In genomic region chr19:15643387-15643786, GRCh38 we compare ENCODE assay signal across 1 cellular context.
TF ChIP-seq lines count a peak whose summit lies in the region.

No MANE protein-coding gene starts in this region.

TF ChIP-seq in HepG2, 621 proteins besides CTCF, POLR2A, EP300 and RAD21 (continued from another document):
- TF ChIP-seq ZFX (CRISPR knock-in tag; IDR thresholded peaks at IDR 0.05; ENCODE audit: low read depth) (peak; percentile 50), ZSCAN29 (CRISPR knock-in tag; conservative IDR thresholded peaks at IDR 0.05) (no peak), ZSCAN12 (CRISPR knock-in tag; IDR thresholded peaks at IDR 0.05) (no peak), ZNF484 (CRISPR knock-in tag; IDR thresholded peaks at IDR 0.05; ENCODE audit: borderline replicate concordance, low read depth) (no peak), ZNF280B (CRISPR knock-in tag; IDR thresholded peaks at IDR 0.05; ENCODE audit: borderline replicate concordance) (no peak), SPEN (CRISPR knock-in tag; IDR thresholded peaks at IDR 0.05; ENCODE audit: low read depth) (peak; percentile 56; the same call in 1 of the 2 replicates), HBP1 (CRISPR knock-in tag; IDR thresholded peaks at IDR 0.05; ENCODE audit: low read depth) (no peak), JUND (CRISPR knock-in tag; IDR thresholded peaks at IDR 0.05) (no peak), PLSCR1 (CRISPR knock-in tag; IDR thresholded peaks at IDR 0.05; ENCODE audit: borderline replicate concordance) (no peak), POLR2G (IDR thresholded peaks at IDR 0.05; ENCODE audit: low read depth, low read length) (no peak), ZNF510 (CRISPR knock-in tag; IDR thresholded peaks at IDR 0.05; ENCODE audit: low read depth) (no peak), ZNF597 (CRISPR knock-in tag; IDR thresholded peaks at IDR 0.05) (no peak), GATAD1 (CRISPR knock-in tag; IDR thresholded peaks at IDR 0.05) (no peak), NFATC3 (CRISPR knock-in tag; IDR thresholded peaks at IDR 0.05) (no peak), JUN (CRISPR knock-in tag; IDR thresholded peaks at IDR 0.05) (no peak), HIVEP1 (CRISPR knock-in tag; IDR thresholded peaks at IDR 0.05) (no peak), ZBTB26 (CRISPR knock-in tag; IDR thresholded peaks at IDR 0.05; ENCODE audit: borderline replicate concordance) (no peak), SKIL (CRISPR knock-in tag; IDR thresholded peaks at IDR 0.05; ENCODE audit: borderline replicate concordance) (peak; percentile 57; the same call in 1 of the 2 replicates), RXRA (CRISPR knock-in tag; IDR thresholded peaks at IDR 0.05) (no peak), PAF1 (CRISPR knock-in tag; IDR thresholded peaks at IDR 0.05) (no peak), CCDC6 (CRISPR knock-in tag; IDR thresholded peaks at IDR 0.05) (no peak), RNF2 (conservative IDR thresholded peaks at IDR 0.05; ENCODE audit: low read depth) (no peak), ATF3 (CRISPR knock-in tag; IDR thresholded peaks at IDR 0.05) (no peak), HES4 (CRISPR knock-in tag; IDR thresholded peaks at IDR 0.05; ENCODE audit: borderline replicate concordance) (no peak), ZBTB39 (CRISPR knock-in tag; IDR thresholded peaks at IDR 0.05) (no peak), IRF1 (CRISPR knock-in tag; IDR thresholded peaks at IDR 0.05; ENCODE audit: low read depth) (no peak), ZNF768 (CRISPR knock-in tag; IDR thresholded peaks at IDR 0.05) (no peak), MEF2D (CRISPR knock-in tag; IDR thresholded peaks at IDR 0.05) (no peak), HMGXB3 (CRISPR knock-in tag; IDR thresholded peaks at IDR 0.05; ENCODE audit: borderline replicate concordance) (no peak), ZXDC (CRISPR knock-in tag; IDR thresholded peaks at IDR 0.05) (no peak), BCL6 (CRISPR knock-in tag; IDR thresholded peaks at IDR 0.05) (peak; percentile 18; the same call in 1 of the 2 replicates)
TF ChIP-seq in HepG2: peak in this region for 57.
